ENCODE assay signal across 20 cellular contexts in genomic region chr4:169063441-169063840, GRCh38.
"Had no signal": no experiment of that assay in that cellular context is flagged by ENCODE, and none has a peak within 500 bp of the region (broad histone marks: within the 10 kb centered on the region; RNA-seq: fewer than 3 reads in every experiment).

No MANE protein-coding gene starts in this region.

- H3K4me3 ChIP-seq: left lung, stomach had no signal

- DNase-seq: activated CD4-positive, alpha-beta T cell treated with anti-CD3 and anti-CD28 coated beads, Interleukin-2, amount 50 U/mL, for 48 hours; activated naive CD4-positive, alpha-beta T cell treated with anti-CD3 and anti-CD28 coated beads, Interleukin-2, amount 50 U/mL, for 16 hours; activated T-cell treated with anti-CD3 and anti-CD28 coated beads, Interleukin-2, amount 50 U/mL, for 24 hours; cortex of kidney; effector CD8-positive, alpha-beta T cell; foreskin melanocyte; head of caudate nucleus; left lung; natural killer cell; nucleus accumbens; SK-N-SH; stimulated activated CD4-positive, alpha-beta T cell treated with anti-CD3 and anti-CD28 coated beads, Interleukin-12 subunit alpha, Interleukin-12 subunit beta, amount 100 ng/mL, for 4 hours; stimulated activated CD4-positive, alpha-beta T cell treated with anti-CD3 and anti-CD28 coated beads, Interleukin-2, amount 100 ng/mL, for 24 hours; stomach; T-helper 1 cell; T1000 had no signal

- H3K27ac Mint-ChIP-seq: activated T-cell treated with anti-CD3 and anti-CD28 coated beads, Interleukin-2, amount 50 U/mL, for 24 hours; memory B cell; natural killer cell; progenitor cell of endocrine pancreas had no signal

- H3K36me3 Mint-ChIP-seq: memory B cell, natural killer cell had no signal

- H3K4me2 ChIP-seq: SK-N-SH had no signal

- H3K9me3 ChIP-seq: adrenal gland, left lung, SK-N-SH, stomach had no signal

- H3K36me3 ChIP-seq: adrenal gland, left lung, stomach had no signal

- H3K9ac ChIP-seq: SK-N-SH had no signal

- H3K27me3 Mint-ChIP-seq: activated T-cell treated with anti-CD3 and anti-CD28 coated beads, Interleukin-2, amount 50 U/mL, for 24 hours; central memory CD8-positive, alpha-beta T cell; memory B cell; progenitor cell of endocrine pancreas had no signal

- H3K9me3 Mint-ChIP-seq: activated T-cell treated with anti-CD3 and anti-CD28 coated beads, Interleukin-2, amount 50 U/mL, for 24 hours; central memory CD8-positive, alpha-beta T cell; memory B cell; natural killer cell had no signal

- H3K4me3 Mint-ChIP-seq: activated T-cell treated with anti-CD3 and anti-CD28 coated beads, Interleukin-2, amount 50 U/mL, for 24 hours; central memory CD8-positive, alpha-beta T cell; memory B cell; natural killer cell had no signal

- H3K27me3 ChIP-seq: adrenal gland, left lung, stomach had no signal
